12 cellular contexts compared by ENCODE assay signal in the genomic region with DNA sequence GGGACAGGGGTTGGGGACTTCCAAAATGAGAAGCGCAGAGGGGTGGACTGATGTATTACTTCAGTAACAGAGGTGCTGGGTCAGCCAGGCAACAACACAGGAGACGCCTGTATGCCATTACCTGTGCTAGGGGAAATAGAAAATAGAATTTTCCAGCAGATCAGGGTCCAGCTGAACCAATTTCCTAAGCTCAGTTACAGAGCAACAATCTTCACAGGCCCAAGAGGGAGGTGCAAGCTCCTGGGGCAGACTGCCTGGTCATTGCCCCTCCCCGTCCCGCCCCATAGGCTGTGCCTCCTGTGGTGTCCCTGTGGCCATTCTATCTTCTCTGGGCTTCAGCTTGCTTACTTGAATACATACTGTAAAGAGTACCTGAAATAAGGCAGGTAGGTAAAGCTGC. TPM values are rescaled to one million over a fixed set of nuclear protein-coding genes. Genes with fewer than 3 reads are reported as not detected.
DNase-seq lines count a peak whose midpoint lies in the region; ATAC-seq and TF ChIP-seq lines count a peak whose summit lies in the region.
"Had no signal": no experiment of that assay in that cellular context is flagged by ENCODE, and none has a peak within 500 bp of the region (broad histone marks: within the 10 kb centered on the region; RNA-seq: fewer than 3 reads in every experiment).

No MANE protein-coding gene starts in this region.

- no peaks in the 10 kb centered on the region for H3K27me3 Mint-ChIP-seq in activated T-helper 1 cell treated with anti-CD3 and anti-CD28 coated beads, Interleukin-12 subunit alpha, Interleukin-12 subunit beta, Interleukin-2, Interleukin-4 antibody, amounts not matched to agents 30 ng/mL and 10 ng/mL and 1 ng/mL, durations not matched to agents 14 hours and 24 hours and 36 hours (ENCODE audit: insufficient read depth)

- H3K4me3 Mint-ChIP-seq in activated T-helper 1 cell treated with anti-CD3 and anti-CD28 coated beads, Interleukin-12 subunit alpha, Interleukin-12 subunit beta, Interleukin-2, Interleukin-4 antibody, amounts not matched to agents 30 ng/mL and 10 ng/mL and 1 ng/mL, durations not matched to agents 14 hours and 24 hours and 36 hours = peak overlapping the region; percentile 88

- TF ChIP-seq CTCF in right lobe of liver (IDR thresholded peaks at IDR 0.05) = no peak

- peak overlapping the region; percentile 22 to 96 (median 83) for H3K27ac ChIP-seq in right lobe of liver
- H3K27ac ChIP-seq: C4-2B, WERI-Rb-1 had no signal

- peaks cover 2% of the 10 kb centered on the region; the same call in 1 of the 2 replicates for H3K27me3 ChIP-seq in H7 (ENCODE audit: control insufficient read depth, insufficient read depth, low read length)
- no peaks in the 10 kb centered on the region for H3K27me3 ChIP-seq in right lobe of liver

- TF ChIP-seq POLR2A in right lobe of liver (IDR thresholded peaks at IDR 0.05) = no peak

- peaks cover 0 to 63% (median 13%) of the 10 kb centered on the region in 4 donors for H3K4me1 ChIP-seq in right lobe of liver

- DNase-seq in AML-193 (lab: John Stamatoyannopoulos, UW) (peak; percentile 54 to 69), H7 (peak; percentile 83), right lobe of liver (peak; percentile 77 to 92 (median 90)), NCI-H1417 (lab: John Stamatoyannopoulos, UW) (no peak), NK-92 (lab: John Stamatoyannopoulos, UW; ENCODE audit: unreplicated experiment) (no peak)
- no peak for DNase-seq in activated T-helper 1 cell treated with anti-CD3 and anti-CD28 coated beads, Interleukin-12 subunit alpha, Interleukin-12 subunit beta, Interleukin-2, Interleukin-4 antibody, amounts not matched to agents 30 ng/mL and 10 ng/mL and 1 ng/mL, durations not matched to agents 14 hours and 24 hours and 36 hours (ENCODE audit: low spot score)
- DNase-seq: NCI-H2171, WERI-Rb-1 had no signal

- WGBS in right lobe of liver (ENCODE audit: insufficient coverage, low coverage, low lambda C conversion rate, missing lambda C conversion rate) = 43% methylated on average over 4 of the region's 4 CpGs

- peak overlapping the region; percentile 94 for H3K27ac Mint-ChIP-seq in activated T-helper 1 cell treated with anti-CD3 and anti-CD28 coated beads, Interleukin-12 subunit alpha, Interleukin-12 subunit beta, Interleukin-2, Interleukin-4 antibody, amounts not matched to agents 30 ng/mL and 10 ng/mL and 1 ng/mL, durations not matched to agents 14 hours and 24 hours and 36 hours

- H3K9me3 ChIP-seq in right lobe of liver = no peaks in the 10 kb centered on the region
- H3K9me3 ChIP-seq: HAP-1 had no signal

- H3K36me3 ChIP-seq in H7 (replicated peaks; ENCODE audit: control insufficient read depth, insufficient read depth, low read length) (peaks cover 3% of the 10 kb centered on the region; the same call in 1 of the 2 replicates), right lobe of liver (no peaks in the 10 kb centered on the region)
- H3K36me3 ChIP-seq: HAP-1, WERI-Rb-1 had no signal

- H3K4me3 ChIP-seq in H7 (ENCODE audit: insufficient read depth, low read depth, low read length) = no peak overlapping the region
- H3K4me3 ChIP-seq in right lobe of liver = no peak overlapping the region
- H3K4me3 ChIP-seq: HAP-1 had no signal

- intact Hi-C loops in activated T-helper 1 cell treated with anti-CD3 and anti-CD28 coated beads, Interleukin-12 subunit alpha, Interleukin-12 subunit beta, Interleukin-2, Interleukin-4 antibody, amounts not matched to agents 30 ng/mL and 10 ng/mL and 1 ng/mL, durations not matched to agents 14 hours and 24 hours and 36 hours (cut with micrococcal nuclease) = loop anchor here (5.0 kb wide), 1 partner anchor 1847 kb away; a partner anchor contains a TSS
- intact Hi-C loops in right lobe of liver (cut with DNase I) = no loop called here

- peaks cover 63% of the 10 kb centered on the region for H3K36me3 Mint-ChIP-seq in activated T-helper 1 cell treated with anti-CD3 and anti-CD28 coated beads, Interleukin-12 subunit alpha, Interleukin-12 subunit beta, Interleukin-2, Interleukin-4 antibody, amounts not matched to agents 30 ng/mL and 10 ng/mL and 1 ng/mL, durations not matched to agents 14 hours and 24 hours and 36 hours (ENCODE audit: low read depth)

- peak; percentile 67 to 80 (median 74) for ATAC-seq in right lobe of liver
- no peak for ATAC-seq in GM21515 (IDR thresholded peaks at IDR 0.05; ENCODE audit: unreplicated experiment)
- ATAC-seq in HG02852 (IDR thresholded peaks at IDR 0.05; ENCODE audit: unreplicated experiment) = no peak

- H3K9me3 Mint-ChIP-seq in activated T-helper 1 cell treated with anti-CD3 and anti-CD28 coated beads, Interleukin-12 subunit alpha, Interleukin-12 subunit beta, Interleukin-2, Interleukin-4 antibody, amounts not matched to agents 30 ng/mL and 10 ng/mL and 1 ng/mL, durations not matched to agents 14 hours and 24 hours and 36 hours = peaks cover 12% of the 10 kb centered on the region

- peaks cover 82% of the 10 kb centered on the region for H3K4me1 Mint-ChIP-seq in activated T-helper 1 cell treated with anti-CD3 and anti-CD28 coated beads, Interleukin-12 subunit alpha, Interleukin-12 subunit beta, Interleukin-2, Interleukin-4 antibody, amounts not matched to agents 30 ng/mL and 10 ng/mL and 1 ng/mL, durations not matched to agents 14 hours and 24 hours and 36 hours (ENCODE audit: low read depth)

RNA-seq across cellular contexts. Expression of a gene that starts 3.7 kb away (rescaled TPM):
- total RNA-seq in H7 (2014; rRNA removed; shearing (Covaris generic)) = 23.8 and 30.1 TPM in 2 replicates
- 36.7 and 38.7 TPM in 2 replicates for total RNA-seq in activated T-helper 1 cell treated with anti-CD3 and anti-CD28 coated beads, Interleukin-12 subunit alpha, Interleukin-12 subunit beta, Interleukin-2, Interleukin-4 antibody, amounts not matched to agents 30 ng/mL and 10 ng/mL and 1 ng/mL, durations not matched to agents 14 hours and 24 hours and 36 hours
- 10 to 100 TPM in 2 of 6 experiments, 1 to 10 TPM in 4; 3.2 to 54.3 (median 6.7) TPM for total RNA-seq in right lobe of liver

Comparison
In these comparisons a context has a peak if more than half of its experiments do, and no peak if none do; other contexts are left out.
1. DNase-seq: peak in AML-193 (2 of 2), H7 (single experiment) and right lobe of liver (3 of 3); none in activated T-helper 1 cell treated with anti-CD3 and anti-CD28 coated beads, Interleukin-12 subunit alpha, Interleukin-12 subunit beta, Interleukin-2, Interleukin-4 antibody, amounts not matched to agents 30 ng/mL and 10 ng/mL and 1 ng/mL, durations not matched to agents 14 hours and 24 hours and 36 hours (single experiment), NCI-H1417 (0 of 3) and NK-92 (single experiment).
2. ATAC-seq: peak in right lobe of liver (4 of 4); none in GM21515 (single experiment) and HG02852 (single experiment).